Comparison of ENCODE assay signal across 24 cellular contexts in genomic region chr1:245812278-245812677, GRCh38.
"Had no signal": no experiment of that assay in that cellular context is flagged by ENCODE, and none has a peak within 500 bp of the region (broad histone marks: within the 10 kb centered on the region; RNA-seq: fewer than 3 reads in every experiment).

No MANE protein-coding gene starts in this region.

- H3K27ac ChIP-seq: cardiac muscle cell, colonic mucosa, epithelial cell of prostate, esophagus muscularis mucosa, gastrocnemius medialis, left lung, lower lobe of right lung, neutrophil, right atrium auricular region, sigmoid colon, skin epidermis, suprapubic skin, thyroid gland, upper lobe of right lung had no signal

- H3K9me3 Mint-ChIP-seq: naive thymus-derived CD4-positive, alpha-beta T cell had no signal

- H3K4me1 ChIP-seq: colonic mucosa, esophagus muscularis mucosa, gastrocnemius medialis, right atrium auricular region, sigmoid colon, suprapubic skin, thyroid gland, upper lobe of right lung had no signal

- H3K36me3 ChIP-seq: cardiac muscle cell, colonic mucosa, esophagus muscularis mucosa, gastrocnemius medialis, left lung, lower lobe of right lung, neutrophil, right atrium auricular region, sigmoid colon, suprapubic skin, thyroid gland, upper lobe of right lung had no signal

- H3K4me3 Mint-ChIP-seq: naive thymus-derived CD4-positive, alpha-beta T cell; nephron progenitor cell had no signal

- H3K27me3 Mint-ChIP-seq: naive thymus-derived CD4-positive, alpha-beta T cell had no signal

- H3K9me3 ChIP-seq: colonic mucosa, esophagus muscularis mucosa, gastrocnemius medialis, left lung, lower lobe of right lung, neutrophil, right atrium auricular region, sigmoid colon, suprapubic skin, thyroid gland, upper lobe of right lung had no signal

- ATAC-seq: gastrocnemius medialis; left lung; lower lobe of right lung; naive thymus-derived CD4-positive, alpha-beta T cell; upper lobe of right lung had no signal

- H3K27ac Mint-ChIP-seq: naive thymus-derived CD4-positive, alpha-beta T cell; nephron progenitor cell had no signal

- DNase-seq: cerebellar nuclear complex; colonic mucosa; dermis blood vessel endothelial cell; effector CD8-positive, alpha-beta T cell; gastrocnemius medialis; left lung; lower lobe of right lung; mesendoderm; naive thymus-derived CD4-positive, alpha-beta T cell; nephron progenitor cell; sigmoid colon; stimulated activated CD4-positive, alpha-beta T cell treated with anti-CD3 and anti-CD28 coated beads, Interleukin-2, amount 100 ng/mL, for 24 hours; stimulated activated CD4-positive, alpha-beta T cell treated with anti-CD3 and anti-CD28 coated beads, Interleukin-4, amount 100 ng/mL, for 4 hours; stimulated activated naive CD4-positive, alpha-beta T cell treated with Interleukin-2 at 50 U/mL for 16 hours; thyroid gland; upper lobe of right lung had no signal

- H3K4me3 ChIP-seq: cardiac muscle cell, colonic mucosa, esophagus muscularis mucosa, gastrocnemius medialis, left lung, lower lobe of right lung, right atrium auricular region, sigmoid colon, skin epidermis, suprapubic skin, thyroid gland, upper lobe of right lung had no signal

- FAIRE-seq: keratinocyte had no signal

- H3K27me3 ChIP-seq: cardiac muscle cell, colonic mucosa, esophagus muscularis mucosa, gastrocnemius medialis, left lung, neutrophil, right atrium auricular region, sigmoid colon, suprapubic skin, thyroid gland, upper lobe of right lung had no signal
